14 cellular contexts compared by ENCODE assay signal in genomic region chr7:157335256-157335655, GRCh38. TPM values are rescaled to one million over a fixed set of nuclear protein-coding genes. Genes with fewer than 3 reads are reported as not detected.
DNase-seq lines count a peak whose midpoint lies in the region; ATAC-seq and TF ChIP-seq lines count a peak whose summit lies in the region.
"Had no signal": no experiment of that assay in that cellular context is flagged by ENCODE, and none has a peak within 500 bp of the region (broad histone marks: within the 10 kb centered on the region; RNA-seq: fewer than 3 reads in every experiment).

No MANE protein-coding gene starts in this region.

- peak overlapping the region; percentile 65 for H3K4me2 ChIP-seq in OCI-LY7 (ENCODE audit: low read length)

- peaks cover 34% of the 10 kb centered on the region for H3K79me2 ChIP-seq in OCI-LY7 (ENCODE audit: insufficient read depth, low read depth, low read length)

- H3K4me1 Mint-ChIP-seq in activated T-cell treated with anti-CD3 and anti-CD28 coated beads, Interleukin-2, amount 50 U/mL, for 72 hours (ENCODE audit: low read depth), result peaks cover 16% of the 10 kb centered on the region
- peaks cover 34% of the 10 kb centered on the region for H3K4me1 Mint-ChIP-seq in dendritic cell treated with granulocyte-macrophage colony-stimulating factor and Interleukin-4, amounts not matched to agents 40 ng/mL and 50 ng/mL, for 4 days (ENCODE audit: low read depth)
- peaks cover 25% of the 10 kb centered on the region for H3K4me1 Mint-ChIP-seq in osteocyte (ENCODE audit: unreplicated experiment)

- peaks cover 8 to 12% of the 10 kb centered on the region in 2 donors for H3K36me3 Mint-ChIP-seq in activated T-cell treated with anti-CD3 and anti-CD28 coated beads, Interleukin-2, amount 50 U/mL, for 72 hours (ENCODE audit: insufficient read depth in 2 of 2)
- peaks cover 42% of the 10 kb centered on the region for H3K36me3 Mint-ChIP-seq in dendritic cell treated with granulocyte-macrophage colony-stimulating factor and Interleukin-4, amounts not matched to agents 40 ng/mL and 50 ng/mL, for 4 days (ENCODE audit: low read depth)
- H3K36me3 Mint-ChIP-seq in osteocyte (ENCODE audit: unreplicated experiment), result no peaks in the 10 kb centered on the region

- H3K9me2 ChIP-seq in OCI-LY7 (ENCODE audit: insufficient read depth, low read length), result no peaks in the 10 kb centered on the region

- peaks cover 74% of the 10 kb centered on the region for H3K4me1 ChIP-seq in OCI-LY7 (ENCODE audit: insufficient read depth, low read length, poor library complexity, severe bottlenecking)

- H4K20me1 ChIP-seq in OCI-LY7 (ENCODE audit: insufficient read depth, low read length), result peaks cover 8% of the 10 kb centered on the region

- H3K27ac ChIP-seq in OCI-LY7 (ENCODE audit: low read depth, low read length, poor library complexity, severe bottlenecking), result peak overlapping the region; percentile 63

- no peak for ATAC-seq in activated T-cell treated with anti-CD3 and anti-CD28 coated beads, Interleukin-2, amount 50 U/mL, for 72 hours (replicated peaks in 1 of 2)
- ATAC-seq in left colon, result no peak

- intact Hi-C loops in OCI-LY7 (cut with micrococcal nuclease; ENCODE audit: unreplicated experiment) (no loop called here), left colon (cut with DNase I, micrococcal nuclease) (no loop called here)
- intact Hi-C loops in dendritic cell treated with granulocyte-macrophage colony-stimulating factor and Interleukin-4, amounts not matched to agents 40 ng/mL and 50 ng/mL, for 4 days (cut with micrococcal nuclease), result loop anchor here (5.0 kb wide), 1 partner anchor 443 kb away; the partner anchor contains the start of gene LMBR1

- CTCF ChIA-PET in OCI-LY7 (lab: Charles Lee; ENCODE audit: unreplicated experiment), result no interaction called here

- no TSS peak for BruUV-seq in OCI-LY7 (replicated peaks; lab: Mats Ljungman, UMichigan)

- H3K4me3 ChIP-seq in OCI-LY7 (ENCODE audit: low read depth, low read length, poor library complexity, severe bottlenecking), result peak overlapping the region; percentile 38

- POLR2A ChIA-PET in OCI-LY7 (lab: Charles Lee), result interaction anchor here (0.7 to 1.5 kb wide), 2 partner anchors 10 to 1708 kb away, joined by 4 to 5 read pairs; no protein-coding TSS in a partner anchor

- TF ChIP-seq CTCF in OCI-LY7 (conservative IDR thresholded peaks at IDR 0.05; ENCODE audit: low read length) (no peak), osteocyte (IDR thresholded peaks at IDR 0.05) (no peak)

- H3K36me3 ChIP-seq in OCI-LY7 (ENCODE audit: insufficient read depth, low read length), result peaks cover 17% of the 10 kb centered on the region

- H3K4me3 Mint-ChIP-seq in activated T-cell treated with anti-CD3 and anti-CD28 coated beads, Interleukin-2, amount 50 U/mL, for 72 hours, result peak overlapping the region; percentile 84 to 96
- H3K4me3 Mint-ChIP-seq in dendritic cell treated with granulocyte-macrophage colony-stimulating factor and Interleukin-4, amounts not matched to agents 40 ng/mL and 50 ng/mL, for 4 days, result peak overlapping the region; percentile 78
- peak overlapping the region; percentile 86 for H3K4me3 Mint-ChIP-seq in osteocyte (ENCODE audit: unreplicated experiment)

- DNase-seq in activated T-cell treated with anti-CD3 and anti-CD28 coated beads, Interleukin-2, amount 50 U/mL, for 72 hours, result no peak
- no peak for DNase-seq in activated T-cell treated with anti-CD3 and anti-CD28 coated beads for 4 hours
- no peak for DNase-seq in OCI-LY7 (ENCODE audit: low spot score)
- no peak for DNase-seq in osteocyte (ENCODE audit: extremely low spot score, unreplicated experiment)
- no peak for DNase-seq in stimulated activated naive CD4-positive, alpha-beta T cell (lab: John Stamatoyannopoulos, UW)
- no peak for DNase-seq in left colon
- no peak for DNase-seq in AG08396 (ENCODE audit: low spot score)
- DNase-seq: activated effector memory CD4-positive, alpha-beta T cell treated with anti-CD3 and anti-CD28 coated beads, Interleukin-2, amount 50 U/mL, for 16 hours; DMS79 treated with DMSO at 0.1 percent for 48 hours; NCI-H2029 treated with DMSO at 0.1 percent for 48 hours; NCI-H82; retina; SHP77 had no signal

- no peaks in the 10 kb centered on the region for H3K9me3 ChIP-seq in OCI-LY7 (ENCODE audit: low read length)

- H2AFZ ChIP-seq in OCI-LY7 (ENCODE audit: low read length), result no peak overlapping the region

- H3K27me3 Mint-ChIP-seq in activated T-cell treated with anti-CD3 and anti-CD28 coated beads, Interleukin-2, amount 50 U/mL, for 72 hours (ENCODE audit: low read depth), result peaks cover 9% of the 10 kb centered on the region
- H3K27me3 Mint-ChIP-seq in dendritic cell treated with granulocyte-macrophage colony-stimulating factor and Interleukin-4, amounts not matched to agents 40 ng/mL and 50 ng/mL, for 4 days, result no peaks in the 10 kb centered on the region
- no peaks in the 10 kb centered on the region for H3K27me3 Mint-ChIP-seq in osteocyte (ENCODE audit: unreplicated experiment)

- H3K27ac Mint-ChIP-seq in activated T-cell treated with anti-CD3 and anti-CD28 coated beads, Interleukin-2, amount 50 U/mL, for 72 hours, result peak overlapping the region; percentile 28
- H3K27ac Mint-ChIP-seq in dendritic cell treated with granulocyte-macrophage colony-stimulating factor and Interleukin-4, amounts not matched to agents 40 ng/mL and 50 ng/mL, for 4 days, result peak overlapping the region; percentile 97
- peak overlapping the region; percentile 95 for H3K27ac Mint-ChIP-seq in osteocyte (ENCODE audit: unreplicated experiment)

- H3K9me3 Mint-ChIP-seq in activated T-cell treated with anti-CD3 and anti-CD28 coated beads, Interleukin-2, amount 50 U/mL, for 72 hours, result no peaks in the 10 kb centered on the region
- no peaks in the 10 kb centered on the region for H3K9me3 Mint-ChIP-seq in dendritic cell treated with granulocyte-macrophage colony-stimulating factor and Interleukin-4, amounts not matched to agents 40 ng/mL and 50 ng/mL, for 4 days
- no peaks in the 10 kb centered on the region for H3K9me3 Mint-ChIP-seq in osteocyte (ENCODE audit: unreplicated experiment)

RNA-seq across cellular contexts. Expression of gene DNAJB6, which starts 1.5 kb away (rescaled TPM):
- 100 to 1,000 TPM; 103 to 116 TPM for total RNA-seq in activated T-cell treated with anti-CD3 and anti-CD28 coated beads, Interleukin-2, amount 50 U/mL, for 72 hours
- total RNA-seq in OCI-LY7 (2014; rRNA removed; shearing (Covaris generic)), result 56.4 and 69.3 TPM in 2 replicates
- total RNA-seq in OCI-LY7 (2022), result 65.9 and 66.4 TPM in 2 replicates
- 111 and 112 TPM in 2 replicates for total RNA-seq in osteocyte
- 10 to 100 TPM; 68.8 to 83.5 TPM for total RNA-seq in left colon

Comparison
In these comparisons a context has a peak if more than half of its experiments do, and no peak if none do; other contexts are left out.
1. H3K27ac Mint-ChIP-seq: peak in every context shown above with its lines; median percentile 97 in dendritic cell treated with granulocyte-macrophage colony-stimulating factor and Interleukin-4, amounts not matched to agents 40 ng/mL and 50 ng/mL, for 4 days; 95 in osteocyte; 28 in activated T-cell treated with anti-CD3 and anti-CD28 coated beads, Interleukin-2, amount 50 U/mL, for 72 hours.